Comparison of ENCODE assay signal across 11 cellular contexts in the genomic region with DNA sequence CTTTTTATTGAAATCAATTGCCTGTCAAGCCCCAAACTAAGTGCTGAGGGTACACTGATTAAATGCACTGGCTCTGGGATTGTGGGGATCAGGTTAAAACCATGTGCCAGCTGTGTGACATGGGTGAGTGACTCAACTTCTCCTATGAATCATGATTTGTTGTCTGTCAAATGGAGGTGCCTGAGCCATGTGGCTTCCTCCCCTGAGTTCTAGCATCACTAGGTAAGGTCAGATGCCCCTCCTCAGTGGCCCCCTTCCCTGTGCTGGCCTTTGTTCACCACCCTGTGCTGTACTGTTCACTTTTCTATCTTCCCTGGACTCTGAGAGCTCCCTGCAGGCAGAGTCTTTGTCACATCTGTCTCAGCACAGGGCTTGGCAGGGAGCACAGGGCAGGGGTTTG. TPM values are rescaled to one million over a fixed set of nuclear protein-coding genes. Genes with fewer than 3 reads are reported as not detected.
DNase-seq lines count a peak whose midpoint lies in the region; ATAC-seq, FAIRE-seq and TF ChIP-seq lines count a peak whose summit lies in the region.
"Had no signal": no experiment of that assay in that cellular context is flagged by ENCODE, and none has a peak within 500 bp of the region (broad histone marks: within the 10 kb centered on the region; RNA-seq: fewer than 3 reads in every experiment).

No MANE protein-coding gene starts in this region.

- H3K36me3 ChIP-seq in pancreas: no peaks in the 10 kb centered on the region
- H3K36me3 ChIP-seq: tibial nerve had no signal

- H3K27me3 Mint-ChIP-seq in activated T-cell treated with anti-CD3 and anti-CD28 coated beads, Interleukin-2, amount 50 U/mL, for 4 hours (ENCODE audit: low read depth): no peaks in the 10 kb centered on the region

- no peaks in the 10 kb centered on the region for H3K9me3 ChIP-seq in pancreas
- H3K9me3 ChIP-seq: tibial nerve had no signal

- no peak overlapping the region for H3K4me3 Mint-ChIP-seq in activated T-cell treated with anti-CD3 and anti-CD28 coated beads, Interleukin-2, amount 50 U/mL, for 4 hours

- no peaks in the 10 kb centered on the region for H3K4me1 ChIP-seq in pancreas

- peak; percentile 53 to 64 for ATAC-seq in activated T-cell treated with anti-CD3 and anti-CD28 coated beads, Interleukin-2, amount 50 U/mL, for 4 hours
- ATAC-seq in GM21367 (IDR thresholded peaks at IDR 0.05; ENCODE audit: unreplicated experiment) (no peak), pancreas (no peak)

- no peaks in the 10 kb centered on the region for H3K36me3 Mint-ChIP-seq in activated T-cell treated with anti-CD3 and anti-CD28 coated beads, Interleukin-2, amount 50 U/mL, for 4 hours (ENCODE audit: insufficient read depth)

- FAIRE-seq in pancreas (lab: Jason Lieb, UNC): no peak

- DNase-seq in ELR (ENCODE audit: low read depth): peak; percentile 38
- peak; percentile 53 for DNase-seq in LHCN-M2 (ENCODE audit: low read depth)
- peak; percentile 15 for DNase-seq in activated T-cell treated with anti-CD3 and anti-CD28 coated beads, Interleukin-2, amount 50 U/mL, for 4 hours
- DNase-seq in left kidney (ENCODE audit: low read depth, low spot score): peak; percentile 17
- DNase-seq in inferior parietal cortex (ENCODE audit: extremely low spot score): no peak
- no peak for DNase-seq in pancreas
- no peak for DNase-seq in COLO829 (ENCODE audit: low spot score)
- DNase-seq: effector CD8-positive, alpha-beta T cell had no signal

- H3K27ac ChIP-seq in pancreas: no peak overlapping the region
- H3K27ac ChIP-seq: tibial nerve had no signal

- intact Hi-C loops in pancreas (cut with DNase I): no loop called here

- TF ChIP-seq CTCF in pancreas (IDR thresholded peaks at IDR 0.05): no peak

- no peak overlapping the region for H3K4me3 ChIP-seq in pancreas
- H3K4me3 ChIP-seq: tibial nerve had no signal

- H3K9me3 Mint-ChIP-seq in activated T-cell treated with anti-CD3 and anti-CD28 coated beads, Interleukin-2, amount 50 U/mL, for 4 hours: no peaks in the 10 kb centered on the region

- H3K27me3 ChIP-seq in pancreas: no peaks in the 10 kb centered on the region
- H3K27me3 ChIP-seq: tibial nerve had no signal

- H3K4me1 Mint-ChIP-seq in activated T-cell treated with anti-CD3 and anti-CD28 coated beads, Interleukin-2, amount 50 U/mL, for 4 hours (ENCODE audit: low read depth): peaks cover 41% of the 10 kb centered on the region

RNA-seq across cellular contexts. Expression of a gene that starts 43.6 kb away (rescaled TPM):
- total RNA-seq in LHCN-M2 (2014; rRNA removed) (under 0.01 TPM in 1 of 2 replicates, not detected in the other), pancreas (under 1 TPM; 0.18 to 0.75 (median 0.21) TPM)
- polyA plus RNA-seq in LHCN-M2 (2012): not detected
- under 1 TPM in 1 of 3 donors, not detected in 2; 0.05 TPM for total RNA-seq in activated T-cell treated with anti-CD3 and anti-CD28 coated beads, Interleukin-2, amount 50 U/mL, for 4 hours
- polyA plus RNA-seq in pancreas: under 1 TPM; 0.11 to 0.26 TPM
- total RNA-seq: kidney epithelial cell had no signal

Comparison
In these comparisons a context has a peak if more than half of its experiments do, and no peak if none do; other contexts are left out.
1. DNase-seq: peak in ELR (single experiment), LHCN-M2 (single experiment), activated T-cell treated with anti-CD3 and anti-CD28 coated beads, Interleukin-2, amount 50 U/mL, for 4 hours (single experiment) and left kidney (single experiment); none in inferior parietal cortex (single experiment), pancreas (0 of 6) and COLO829 (single experiment).
2. ATAC-seq: peak in activated T-cell treated with anti-CD3 and anti-CD28 coated beads, Interleukin-2, amount 50 U/mL, for 4 hours (2 of 2); none in GM21367 (single experiment) and pancreas (0 of 4).